In the genomic region with DNA sequence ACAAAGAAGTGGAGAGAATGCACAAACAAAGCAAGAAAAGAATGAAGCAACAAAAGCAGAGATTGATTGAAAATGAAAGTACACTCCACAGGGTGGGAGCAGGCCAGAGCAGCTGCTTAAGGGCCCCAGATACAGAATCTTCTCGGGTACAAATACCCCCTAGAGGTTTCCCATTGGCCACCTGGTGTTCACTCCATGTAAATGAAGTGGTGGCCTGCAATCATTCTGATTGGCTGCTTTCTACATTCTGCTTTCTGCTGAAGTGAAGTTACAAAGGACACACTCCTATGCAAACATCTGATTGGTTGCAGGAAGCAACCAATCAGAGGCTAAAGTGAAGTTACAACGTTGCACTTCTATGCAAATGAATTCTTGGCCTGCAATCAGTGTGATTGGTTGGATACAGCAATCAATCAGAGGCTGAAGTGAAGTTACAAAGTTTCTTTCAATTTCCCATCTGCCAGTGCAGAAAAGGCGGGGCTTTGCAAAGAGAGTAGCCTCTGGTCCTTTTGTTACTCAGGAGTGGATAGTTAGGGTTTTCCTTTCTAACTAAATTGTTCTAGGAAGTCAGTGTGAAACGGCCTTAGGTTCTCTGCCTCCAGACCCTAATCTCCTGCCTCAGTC, we compare ENCODE assay signal across 16 cellular contexts. TPM values are rescaled to one million over a fixed set of nuclear protein-coding genes. Genes with fewer than 3 reads are reported as not detected.
DNase-seq lines count a peak whose midpoint lies in the region; ATAC-seq, FAIRE-seq and TF ChIP-seq lines count a peak whose summit lies in the region.
"Had no signal": no experiment of that assay in that cellular context is flagged by ENCODE, and none has a peak within 500 bp of the region (broad histone marks: within the 10 kb centered on the region; RNA-seq: fewer than 3 reads in every experiment).

No MANE protein-coding gene starts in this region.

- intact Hi-C loops in natural killer cell (cut with micrococcal nuclease): no loop called here

- H3K18ac ChIP-seq in H1 (ENCODE audit: extremely low read depth, low read length): no peak overlapping the region

- H3K23me2 ChIP-seq in H1 (ENCODE audit: low read depth, low read length): no peaks in the 10 kb centered on the region

- H3K9me3 Mint-ChIP-seq in natural killer cell: no peaks in the 10 kb centered on the region
- H3K9me3 Mint-ChIP-seq: CD8-positive, alpha-beta T cell had no signal

- no peak overlapping the region for H2BK12ac ChIP-seq in H1 (ENCODE audit: low read depth, low read length)

- no peak overlapping the region for H3K4me2 ChIP-seq in H1 (ENCODE audit: insufficient read depth in 1 of 2, low read depth in 2 of 2, low read length in 2 of 2)
- H3K4me2 ChIP-seq: BLaER1, KMS-11 had no signal

- TF ChIP-seq POLR2A in H1 (IDR thresholded peaks at IDR 0.05; ENCODE audit: control extremely low read depth in 1 of 2, low read depth in 2 of 2, low read length in 2 of 2) (no peak), GM12891 (IDR thresholded peaks at IDR 0.05; ENCODE audit: low read depth, low read length) (no peak)

- no peak overlapping the region for H3K27ac ChIP-seq in H1 (ENCODE audit: low read depth, low read length)
- H3K27ac ChIP-seq in effector memory CD4-positive, alpha-beta T cell (ENCODE audit: insufficient read depth, low read length, poor library complexity, severe bottlenecking): no peak overlapping the region
- H3K27ac ChIP-seq: BLaER1, KMS-11 had no signal

- no peak overlapping the region for H3K9ac ChIP-seq in H1 (replicated peaks in 1 of 4; ENCODE audit: extremely low read depth in 1 of 4, low read depth in 3 of 4, low read length in 3 of 4)
- H3K9ac ChIP-seq: BLaER1, KMS-11 had no signal

- no peaks in the 10 kb centered on the region for H3K79me1 ChIP-seq in H1 (ENCODE audit: low read depth, low read length)

- no peak for TF ChIP-seq EP300 in H1 (IDR thresholded peaks at IDR 0.05; ENCODE audit: borderline replicate concordance in 1 of 2, low read depth in 2 of 2, low read length in 2 of 2)

- no peak overlapping the region for H2AFZ ChIP-seq in H1 (ENCODE audit: low read length)

- no peak overlapping the region for H3K4me3 Mint-ChIP-seq in natural killer cell
- H3K4me3 Mint-ChIP-seq: CD8-positive, alpha-beta T cell had no signal

- H3K27me3 ChIP-seq in H1 (replicated peaks in 1 of 4; ENCODE audit: control insufficient read depth in 3 of 4, extremely low read depth in 1 of 4, insufficient read depth in 3 of 4, low read length in 3 of 4): no peaks in the 10 kb centered on the region
- no peaks in the 10 kb centered on the region for H3K27me3 ChIP-seq in effector memory CD4-positive, alpha-beta T cell (replicated peaks; ENCODE audit: control insufficient read depth, insufficient read depth, low read length, poor library complexity, severe bottlenecking)

- POLR2A ChIA-PET in HEK293T (lab: Yijun Ruan, JAX) (no interaction called here), H1 (lab: Charles Lee; ENCODE audit: partially characterized antibody) (interaction anchor here (1.3 kb wide), 1 partner anchor 11 kb away, joined by 6 read pairs; no protein-coding TSS in a partner anchor)

- peaks cover 0 to 16% of the 10 kb centered on the region in 2 donors for H3K27me3 Mint-ChIP-seq in natural killer cell (ENCODE audit: low read depth in 2 of 2)

- no peaks in the 10 kb centered on the region for H3K36me3 ChIP-seq in H1 (ENCODE audit: control insufficient read depth in 2 of 4, insufficient read depth in 4 of 4, low read length in 3 of 4)
- no peaks in the 10 kb centered on the region for H3K36me3 ChIP-seq in effector memory CD4-positive, alpha-beta T cell (ENCODE audit: control insufficient read depth, insufficient read depth, low read length)
- H3K36me3 ChIP-seq: BLaER1 had no signal

- no peak overlapping the region for H4K8ac ChIP-seq in H1 (ENCODE audit: extremely low read depth, insufficient read depth, low read length)

- no peaks in the 10 kb centered on the region for H3K4me1 Mint-ChIP-seq in natural killer cell

- H2BK20ac ChIP-seq in H1 (ENCODE audit: low read length): no peak overlapping the region

- no peak overlapping the region for H3K23ac ChIP-seq in H1 (ENCODE audit: insufficient read length)

- H2BK5ac ChIP-seq in H1 (ENCODE audit: low read depth, low read length): no peak overlapping the region

- CTCF ChIA-PET in HEK293T (lab: Yijun Ruan, JAX): no interaction called here
- CTCF ChIA-PET in H1 (lab: Charles Lee; ENCODE audit: partially characterized antibody): no interaction called here

- TF ChIP-seq CTCF in H1 (IDR thresholded peaks at IDR 0.05; ENCODE audit: control extremely low read depth in 1 of 3, insufficient read depth in 1 of 3, low read depth in 1 of 3, low read length in 3 of 3) (no peak), natural killer cell (IDR thresholded peaks at IDR 0.05) (no peak)

- H2BK15ac ChIP-seq in H1 (ENCODE audit: low read length): no peak overlapping the region

- H4K91ac ChIP-seq in H1 (replicated peaks; ENCODE audit: insufficient read length, low read length): no peak overlapping the region

- H3K27ac Mint-ChIP-seq in natural killer cell: no peak overlapping the region
- H3K27ac Mint-ChIP-seq: CD8-positive, alpha-beta T cell had no signal

- no peak for TF ChIP-seq RAD21 in H1 (IDR thresholded peaks at IDR 0.05 in 1 of 2, conservative IDR thresholded peaks at IDR 0.05 in 1 of 2; ENCODE audit: low read depth in 2 of 2, low read length in 2 of 2)

- ATAC-seq in SK-N-SH treated with all-trans-retinoic acid at 6 μM for 48 hours (no peak), natural killer cell (no peak)
- ATAC-seq: CD8-positive, alpha-beta T cell had no signal

- FAIRE-seq in H1 (lab: Jason Lieb, UNC) (peak; percentile 71), GM12891 (lab: Jason Lieb, UNC) (no peak)

- H4K20me1 ChIP-seq in H1 (replicated peaks in 1 of 2; ENCODE audit: control insufficient read depth in 1 of 2, insufficient read depth in 2 of 2, low read length in 2 of 2): no peaks in the 10 kb centered on the region
- H4K20me1 ChIP-seq: BLaER1 had no signal

- no peaks in the 10 kb centered on the region for H3K9me3 ChIP-seq in H1 (ENCODE audit: insufficient read depth in 2 of 2, low read depth in 1 of 2, low read length in 1 of 2)
- no peaks in the 10 kb centered on the region for H3K9me3 ChIP-seq in effector memory CD4-positive, alpha-beta T cell (ENCODE audit: control insufficient read depth, low read length)

- 61% methylated on average over 4 of the region's 4 CpGs; no CpG with 5 or more reads in 1 of the 2 experiments for WGBS in H1 (ENCODE audit: extremely low coverage in 1 of 2, insufficient coverage in 1 of 2, insufficient read length in 1 of 2, insufficient replicate concordance in 2 of 2, low coverage in 1 of 2, low lambda C conversion rate in 2 of 2, missing lambda C conversion rate in 1 of 2), 2 experiments

- no peaks in the 10 kb centered on the region for H3K36me3 Mint-ChIP-seq in natural killer cell
- H3K36me3 Mint-ChIP-seq: CD8-positive, alpha-beta T cell had no signal

- DNase-seq in CMK (ENCODE audit: low read depth) (peak; percentile 41), HEK293T (ENCODE audit: extremely low spot score) (no peak), OCI-M1 (lab: John Stamatoyannopoulos, UW) (peak; percentile 69), H1 (ENCODE audit: low read depth in 1 of 2, low spot score in 2 of 2) (no peak), natural killer cell (no peak), GM12891 (ENCODE audit: insufficient read length, low spot score) (no peak)
- no peak for DNase-seq in effector memory CD4-positive, alpha-beta T cell
- DNase-seq: CD8-positive, alpha-beta T cell; NCI-H1092 treated with DMSO at 0.1 percent for 48 hours; NCI-H1694 treated with DMSO at 0.1 percent for 48 hours; NCI-H345; NCI-H526; T-helper 1 cell had no signal

- no peak overlapping the region for H2AK5ac ChIP-seq in H1 (ENCODE audit: low read depth, low read length)

- H3K4me1 ChIP-seq in H1 (replicated peaks in 1 of 4; ENCODE audit: control insufficient read depth in 3 of 4, insufficient read depth in 4 of 4, low read length in 3 of 4): peaks cover 0 to 12% (median 6%) of the 10 kb centered on the region in 4 experiments; a peak in 5 of 7 replicates
- H3K4me1 ChIP-seq in effector memory CD4-positive, alpha-beta T cell (ENCODE audit: control insufficient read depth, insufficient read depth, low read length, poor library complexity, severe bottlenecking): no peaks in the 10 kb centered on the region
- H3K4me1 ChIP-seq: BLaER1 had no signal

- no peak overlapping the region for H3K14ac ChIP-seq in H1 (ENCODE audit: insufficient read length)

- H4K5ac ChIP-seq in H1 (ENCODE audit: insufficient read length, low read depth, low read length): no peak overlapping the region

- no peak overlapping the region for H3K4me3 ChIP-seq in H1 (ENCODE audit: extremely low read depth in 1 of 4, insufficient read depth in 2 of 4, low read depth in 3 of 4, low read length in 4 of 4)
- no peak overlapping the region for H3K4me3 ChIP-seq in effector memory CD4-positive, alpha-beta T cell (ENCODE audit: insufficient read depth, low read depth, low read length, poor library complexity, severe bottlenecking)
- H3K4me3 ChIP-seq: BLaER1 had no signal

- H3K79me2 ChIP-seq in H1 (ENCODE audit: control insufficient read depth in 1 of 2, insufficient read depth in 2 of 2, low read length in 2 of 2): no peaks in the 10 kb centered on the region

- H2BK120ac ChIP-seq in H1 (replicated peaks; ENCODE audit: low read depth, low read length): no peak overlapping the region

- H3K4ac ChIP-seq in H1 (replicated peaks; ENCODE audit: insufficient read length, low read depth, low read length): no peak overlapping the region

- H3K56ac ChIP-seq in H1 (replicated peaks; ENCODE audit: insufficient read length, low read depth, low read length): no peak overlapping the region

TF ChIP-seq in HEK293T, 16 proteins besides CTCF, POLR2A, EP300 and RAD21 (continues in another document):
- TF ChIP-seq L3MBTL2 (conservative IDR thresholded peaks at IDR 0.05): no peak

TF ChIP-seq in SK-N-SH treated with all-trans-retinoic acid at 6 μM for 48 hours, 23 proteins besides CTCF, POLR2A, EP300 and RAD21 (continues in another document):
- no peak for TF ChIP-seq ZFP30 (CRISPR knock-in tag; IDR thresholded peaks at IDR 0.05)
- TF ChIP-seq TCF4 (CRISPR knock-in tag; IDR thresholded peaks at IDR 0.05; ENCODE audit: borderline replicate concordance): no peak

TF ChIP-seq in GM12891, 5 proteins besides CTCF, POLR2A, EP300 and RAD21 (continues in another document):
- TF ChIP-seq PAX5 (IDR thresholded peaks at IDR 0.05; ENCODE audit: insufficient read depth, low read length, severe bottlenecking): no peak
- no peak for TF ChIP-seq TAF1 (IDR thresholded peaks at IDR 0.05; ENCODE audit: low read depth, low read length)

RNA-seq across cellular contexts. Expression of gene GPC4, which starts 19.0 kb away (rescaled TPM):
- 225 and 230 TPM in 2 replicates for total RNA-seq in H1 (2021; fragmentation: NEBNext Ultra II Directional; extraction: Animal tissue kit (Norgen Biotek cat#: 25700))
- 46.8 and 52.0 TPM in 2 replicates for polyA plus RNA-seq in H1 (2011; rRNA removed)
- polyA plus RNA-seq in H1 (2011; cell fraction: cytosol; rRNA removed): 48.3 TPM
- polyA plus RNA-seq in H1 (2011; cell fraction: nucleus; rRNA removed): 47.3 TPM
- 125 to 163 TPM (median 149 TPM) in 4 replicates for polyA plus RNA-seq in H1 (2012, experiment 1 of 2)
- polyA plus RNA-seq in H1 (2012, experiment 2 of 2): 62.4 TPM
- 226 TPM for polyA plus RNA-seq in H1 (2013, experiment 1 of 2)
- 230 TPM for polyA plus RNA-seq in H1 (2013, experiment 2 of 2)
- polyA minus RNA-seq in H1 (2011; rRNA and poly(A)+ RNA removed): 72.3 and 79.2 TPM in 2 replicates
- 82.6 TPM for polyA minus RNA-seq in H1 (2011; cell fraction: cytosol; rRNA and poly(A)+ RNA removed)
- polyA minus RNA-seq in H1 (2011; cell fraction: nucleus; rRNA and poly(A)+ RNA removed): 53.9 TPM
- under 1 TPM in 1 of 3 donors, not detected in 2; 0.08 TPM for total RNA-seq in natural killer cell
- polyA plus RNA-seq in GM12891 (2012; ENCODE audit: low read depth, missing spikeins): 0.26 TPM
- total RNA-seq: CD8-positive, alpha-beta T cell had no signal

Comparison
In these comparisons a context has a peak if more than half of its experiments do, and no peak if none do; other contexts are left out.
1. DNase-seq: peak in CMK (single experiment) and OCI-M1 (single experiment); none in HEK293T (single experiment), H1 (0 of 2), natural killer cell (single experiment), effector memory CD4-positive, alpha-beta T cell (0 of 3) and GM12891 (single experiment).
2. RNA of gene GPC4, which starts 19.0 kb away (total RNA-seq): 225 to 230 TPM in H1; 0.08 TPM in natural killer cell; every median in the first group is over 100 times any median in the second.